ENCODE assay signal across 11 cellular contexts in genomic region chr10:32112055-32112454, GRCh38. TPM values are rescaled to one million over a fixed set of nuclear protein-coding genes. Genes with fewer than 3 reads are reported as not detected.
DNase-seq lines count a peak whose midpoint lies in the region; ATAC-seq and TF ChIP-seq lines count a peak whose summit lies in the region.
"Had no signal": no experiment of that assay in that cellular context is flagged by ENCODE, and none has a peak within 500 bp of the region (broad histone marks: within the 10 kb centered on the region; RNA-seq: fewer than 3 reads in every experiment).

No MANE protein-coding gene starts in this region.

- H3K27ac Mint-ChIP-seq in activated naive CD8-positive, alpha-beta T cell treated with anti-CD3 and anti-CD28 coated beads, Interleukin-2, amount 50 U/mL, for 24 hours = no peak overlapping the region
- H3K27ac Mint-ChIP-seq: H9 had no signal

- intact Hi-C loops in colonic mucosa (cut with DNase I) = no loop called here

- H3K4me3 Mint-ChIP-seq in activated naive CD8-positive, alpha-beta T cell treated with anti-CD3 and anti-CD28 coated beads, Interleukin-2, amount 50 U/mL, for 24 hours = no peak overlapping the region
- H3K4me3 Mint-ChIP-seq: H9 had no signal

- no peak overlapping the region for H3K9ac ChIP-seq in colonic mucosa (ENCODE audit: low read depth in 2 of 2, low read length in 2 of 2)

- no peak for TF ChIP-seq EP300 in suprapubic skin (IDR thresholded peaks at IDR 0.05)

- TF ChIP-seq CTCF in suprapubic skin (IDR thresholded peaks at IDR 0.05) (no peak), GM13977 (IDR thresholded peaks at IDR 0.05; ENCODE audit: extremely low read depth, insufficient read depth, missing control alignments) (no peak), colonic mucosa (IDR thresholded peaks at IDR 0.05) (no peak)

- H3K27me3 Mint-ChIP-seq in activated naive CD8-positive, alpha-beta T cell treated with anti-CD3 and anti-CD28 coated beads, Interleukin-2, amount 50 U/mL, for 24 hours = peaks cover 13% of the 10 kb centered on the region

- no peak overlapping the region for H3K4me3 ChIP-seq in suprapubic skin
- H3K4me3 ChIP-seq in colonic mucosa = no peak overlapping the region

- peak; percentile 94 for DNase-seq in EH (ENCODE audit: low read depth)
- DNase-seq in RKO (ENCODE audit: low spot score) = peak; percentile 43
- DNase-seq in epidermal melanocyte (ENCODE audit: insufficient read length, low spot score) = peak; percentile 48
- DNase-seq in renal cortical epithelial cell (ENCODE audit: low read depth) = peak; percentile 84
- DNase-seq in activated naive CD8-positive, alpha-beta T cell treated with anti-CD3 and anti-CD28 coated beads, Interleukin-2, amount 50 U/mL, for 24 hours = no peak
- DNase-seq in suprapubic skin (ENCODE audit: low spot score in 2 of 2) = no peak
- DNase-seq in GM13977 (ENCODE audit: low spot score) = no peak
- no peak for DNase-seq in colonic mucosa
- DNase-seq: activated gamma-delta T cell, H9, NCI-H1417 had no signal

- H3K4me1 Mint-ChIP-seq in activated naive CD8-positive, alpha-beta T cell treated with anti-CD3 and anti-CD28 coated beads, Interleukin-2, amount 50 U/mL, for 24 hours = no peaks in the 10 kb centered on the region
- H3K4me1 Mint-ChIP-seq: H9 had no signal

- no peaks in the 10 kb centered on the region for H3K9me3 ChIP-seq in suprapubic skin
- H3K9me3 ChIP-seq in colonic mucosa = no peaks in the 10 kb centered on the region

- no peaks in the 10 kb centered on the region for H3K27me3 ChIP-seq in suprapubic skin
- H3K27me3 ChIP-seq in colonic mucosa = no peaks in the 10 kb centered on the region

- H3K27ac ChIP-seq in suprapubic skin = no peak overlapping the region
- H3K27ac ChIP-seq in colonic mucosa = no peak overlapping the region

- TF ChIP-seq POLR2A in suprapubic skin (IDR thresholded peaks at IDR 0.05) = no peak

- 18% methylated on average over 3 of the region's 3 CpGs for WGBS in suprapubic skin

- no peaks in the 10 kb centered on the region for H3K9me3 Mint-ChIP-seq in activated naive CD8-positive, alpha-beta T cell treated with anti-CD3 and anti-CD28 coated beads, Interleukin-2, amount 50 U/mL, for 24 hours

- H3K4me1 ChIP-seq in suprapubic skin = peaks cover 5% of the 10 kb centered on the region
- no peaks in the 10 kb centered on the region for H3K4me1 ChIP-seq in colonic mucosa

- no peaks in the 10 kb centered on the region for H3K36me3 Mint-ChIP-seq in activated naive CD8-positive, alpha-beta T cell treated with anti-CD3 and anti-CD28 coated beads, Interleukin-2, amount 50 U/mL, for 24 hours (ENCODE audit: low read depth)

- ATAC-seq in activated naive CD8-positive, alpha-beta T cell treated with anti-CD3 and anti-CD28 coated beads, Interleukin-2, amount 50 U/mL, for 24 hours = no peak

- H3K36me3 ChIP-seq in suprapubic skin (no peaks in the 10 kb centered on the region), colonic mucosa (no peaks in the 10 kb centered on the region)

- in situ Hi-C loops in GM13977 (cut with MboI; ENCODE audit: low pct_unique_long_range_greater_than_20kb, low sequenced_read_pairs, unreplicated experiment) = no loop called here

RNA-seq across cellular contexts. Expression of gene KIF5B, which starts 55.8 kb away (rescaled TPM):
- total RNA-seq in renal cortical epithelial cell (133 and 137 TPM in 2 replicates), suprapubic skin (100 to 1,000 TPM in 1 of 4 donors, 10 to 100 TPM in 3; 69.6 to 104 (median 75.2) TPM), colonic mucosa (100 to 1,000 TPM; 119 to 153 TPM)

Comparison
In these comparisons a context has a peak if more than half of its experiments do, and no peak if none do; other contexts are left out.
1. DNase-seq: peak in EH (single experiment), RKO (single experiment), epidermal melanocyte (single experiment) and renal cortical epithelial cell (single experiment); none in activated naive CD8-positive, alpha-beta T cell treated with anti-CD3 and anti-CD28 coated beads, Interleukin-2, amount 50 U/mL, for 24 hours (single experiment), suprapubic skin (0 of 2), GM13977 (single experiment) and colonic mucosa (single experiment).